Comparison of ENCODE assay signal across 12 cellular contexts in the genomic region with DNA sequence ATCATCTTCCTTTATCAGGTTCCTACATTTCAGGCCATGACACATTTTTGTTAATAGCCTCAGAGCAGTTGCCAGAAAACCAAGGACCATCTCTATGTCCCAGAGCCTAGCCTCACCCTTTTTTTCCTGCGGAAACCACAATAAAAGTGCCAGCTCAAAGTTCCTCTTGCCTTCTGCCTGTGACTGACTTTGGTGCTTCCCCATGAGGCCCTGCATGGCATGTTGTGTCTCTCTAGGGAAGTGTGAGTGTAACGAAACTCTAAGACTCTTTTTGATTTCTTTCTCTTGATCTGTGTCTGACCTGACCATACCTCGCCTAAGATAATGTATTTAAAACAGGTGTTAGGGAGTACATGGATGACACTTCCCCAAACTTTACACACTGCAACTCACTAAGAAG.
DNase-seq lines count a peak whose midpoint lies in the region; ATAC-seq lines count a peak whose summit lies in the region.
"Had no signal": no experiment of that assay in that cellular context is flagged by ENCODE, and none has a peak within 500 bp of the region (broad histone marks: within the 10 kb centered on the region; RNA-seq: fewer than 3 reads in every experiment).

No MANE protein-coding gene starts in this region.

- peak; percentile 80 for ATAC-seq in GM18907 (IDR thresholded peaks at IDR 0.05; ENCODE audit: unreplicated experiment)
- peak; percentile 30 to 54 for ATAC-seq in left cardiac atrium
- no peak for ATAC-seq in GM21528 (IDR thresholded peaks at IDR 0.05; ENCODE audit: low FRiP score, unreplicated experiment)
- ATAC-seq in GM18498 (IDR thresholded peaks at IDR 0.05; ENCODE audit: unreplicated experiment), result no peak

- DNase-seq in AML-193 (lab: John Stamatoyannopoulos, UW) (peak; percentile 72 to 78), Kasumi-1 (lab: John Stamatoyannopoulos, UW) (peak; percentile 95 to 98), left cardiac atrium (no peak), NCI-H1436 treated with DMSO at 0.1 percent for 48 hours (lab: John Stamatoyannopoulos, UW) (no peak), T1000 (lab: John Stamatoyannopoulos, UW) (no peak)
- DNase-seq: activated CD4-positive, alpha-beta T cell treated with anti-CD3 and anti-CD28 coated beads, Interleukin-2, amount 50 U/mL, for 4 hours; natural killer cell; NCI-H69; SK-N-SH had no signal

- intact Hi-C loops in left cardiac atrium (cut with DNase I), result no loop called here

Comparison
In these comparisons a context has a peak if more than half of its experiments do, and no peak if none do; other contexts are left out.
1. DNase-seq: peak in AML-193 (2 of 2) and Kasumi-1 (2 of 2); none in left cardiac atrium (single experiment), NCI-H1436 treated with DMSO at 0.1 percent for 48 hours (single experiment) and T1000 (single experiment).
2. ATAC-seq: peak in GM18907 (single experiment) and left cardiac atrium (2 of 2); none in GM21528 (single experiment) and GM18498 (single experiment).